In the genomic region with DNA sequence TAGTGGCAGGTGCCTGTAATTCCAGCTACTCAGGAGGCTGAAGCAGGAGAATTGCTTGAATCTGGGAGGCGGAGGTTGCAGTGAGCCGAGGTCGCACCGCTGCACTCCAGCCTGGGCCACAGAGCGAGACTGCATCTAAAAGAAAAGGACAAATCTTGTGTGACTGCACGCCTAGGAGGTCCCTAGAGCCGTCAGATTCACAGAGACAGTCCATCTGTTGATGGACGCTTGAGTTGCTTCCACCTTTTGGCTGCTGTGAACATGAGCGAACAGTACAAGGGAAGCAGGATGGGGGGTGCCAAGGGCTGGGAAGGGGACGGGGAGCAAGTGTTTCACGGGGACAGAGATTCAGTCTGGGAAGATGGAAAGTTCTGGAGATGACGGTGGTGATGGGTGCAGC, we compare ENCODE assay signal across 17 cellular contexts.
DNase-seq lines count a peak whose midpoint lies in the region; ATAC-seq and TF ChIP-seq lines count a peak whose summit lies in the region.
"Had no signal": no experiment of that assay in that cellular context is flagged by ENCODE, and none has a peak within 500 bp of the region (broad histone marks: within the 10 kb centered on the region; RNA-seq: fewer than 3 reads in every experiment).

No MANE protein-coding gene starts in this region.

- no peaks in the 10 kb centered on the region for H3K27me3 ChIP-seq in right atrium auricular region
- H3K27me3 ChIP-seq in thyroid gland, result no peaks in the 10 kb centered on the region
- H3K27me3 ChIP-seq in A673 (replicated peaks; ENCODE audit: insufficient read depth, low read depth, low read length, poor library complexity), result no peaks in the 10 kb centered on the region
- H3K27me3 ChIP-seq: vagina had no signal

- no peak for TF ChIP-seq CTCF in right atrium auricular region (IDR thresholded peaks at IDR 0.05)
- no peak for TF ChIP-seq CTCF in OCI-LY7 (conservative IDR thresholded peaks at IDR 0.05; ENCODE audit: low read length)
- no peak for TF ChIP-seq CTCF in thyroid gland (IDR thresholded peaks at IDR 0.05)
- no peak for TF ChIP-seq CTCF in A673 (conservative IDR thresholded peaks at IDR 0.05; ENCODE audit: low read depth, low read length)

- WGBS in thyroid gland, 2 donors, result 92 to 95% methylated on average over 12 of the region's 12 CpGs

- POLR2A ChIA-PET in OCI-LY7 (lab: Charles Lee), result interaction anchor here (0.7 to 1.2 kb wide), 3 partner anchors 14 to 386 kb away, joined by 4 to 5 read pairs (median 4); no protein-coding TSS in a partner anchor
- POLR2A ChIA-PET in A673 (lab: Charles Lee; ENCODE audit: low non-redundant PET), result no interaction called here

- H3K27ac ChIP-seq in right atrium auricular region (peak overlapping the region; percentile 80 to 86), OCI-LY7 (ENCODE audit: low read depth, low read length, poor library complexity, severe bottlenecking) (peak overlapping the region; percentile 93), thyroid gland (peak overlapping the region; percentile 93 to 100 (median 98)), A673 (ENCODE audit: low read depth, low read length, poor library complexity, severe bottlenecking) (no peak overlapping the region)
- H3K27ac ChIP-seq: epithelial cell of prostate, vagina had no signal

- H3K4me3 ChIP-seq in right atrium auricular region (no peak overlapping the region), OCI-LY7 (ENCODE audit: low read depth, low read length, poor library complexity, severe bottlenecking) (peak overlapping the region; percentile 5), thyroid gland (replicated peaks in 1 of 3) (no peak overlapping the region), A673 (ENCODE audit: low read depth, low read length, poor library complexity, severe bottlenecking) (no peak overlapping the region)
- H3K4me3 ChIP-seq: vagina had no signal

- H3K9me3 ChIP-seq in right atrium auricular region, result no peaks in the 10 kb centered on the region
- H3K9me3 ChIP-seq in OCI-LY7 (ENCODE audit: low read length), result peaks cover 10% of the 10 kb centered on the region
- H3K9me3 ChIP-seq in thyroid gland, result no peaks in the 10 kb centered on the region
- no peaks in the 10 kb centered on the region for H3K9me3 ChIP-seq in A673 (ENCODE audit: low read depth, low read length, poor library complexity, severe bottlenecking)
- H3K9me3 ChIP-seq: vagina had no signal

- BruUV-seq in OCI-LY7 (replicated peaks; lab: Mats Ljungman, UMichigan) (no TSS peak), A673 (replicated peaks; lab: Mats Ljungman, UMichigan) (no TSS peak)

- intact Hi-C loops in left cardiac atrium (cut with DNase I), result no loop called here
- intact Hi-C loops in OCI-LY7 (cut with micrococcal nuclease; ENCODE audit: unreplicated experiment), result loop anchor here (10.0 kb wide), 1 partner anchor 529 kb away; a partner anchor contains a TSS
- intact Hi-C loops in thyroid gland (cut with DNase I), result no loop called here
- intact Hi-C loops in A673 (cut with micrococcal nuclease; ENCODE audit: unreplicated experiment), result no loop called here

- H3K4me2 ChIP-seq in OCI-LY7 (ENCODE audit: low read length), result peak overlapping the region; percentile 73

- H3K9me2 ChIP-seq in OCI-LY7 (ENCODE audit: insufficient read depth, low read length), result no peaks in the 10 kb centered on the region

- peak overlapping the region; percentile 7; the same call in 1 of the 2 replicates for H2AFZ ChIP-seq in OCI-LY7 (ENCODE audit: low read length)

- H3K36me3 ChIP-seq in right atrium auricular region, result no peaks in the 10 kb centered on the region
- peaks cover 9% of the 10 kb centered on the region for H3K36me3 ChIP-seq in OCI-LY7 (ENCODE audit: insufficient read depth, low read length)
- no peaks in the 10 kb centered on the region for H3K36me3 ChIP-seq in thyroid gland
- no peaks in the 10 kb centered on the region for H3K36me3 ChIP-seq in A673 (ENCODE audit: insufficient read depth, low read length, poor library complexity, severe bottlenecking)
- H3K36me3 ChIP-seq: vagina had no signal

- H3K4me1 ChIP-seq in right atrium auricular region (peaks cover 0 to 54% of the 10 kb centered on the region in 2 donors), OCI-LY7 (ENCODE audit: insufficient read depth, low read length, poor library complexity, severe bottlenecking) (peaks cover 96% of the 10 kb centered on the region), thyroid gland (peaks cover 41 to 53% of the 10 kb centered on the region in 2 donors), A673 (ENCODE audit: insufficient read depth, low read length, poor library complexity, severe bottlenecking) (no peaks in the 10 kb centered on the region)

- ATAC-seq in left cardiac atrium, result no peak
- ATAC-seq in HG03378 (IDR thresholded peaks at IDR 0.05; ENCODE audit: unreplicated experiment), result no peak

- DNase-seq in right atrium auricular region (ENCODE audit: low spot score) (no peak), left cardiac atrium (no peak), OCI-LY7 (ENCODE audit: low spot score) (peak; percentile 55), left kidney (ENCODE audit: low read depth, low spot score) (peak; percentile 29), thyroid gland (no peak), A673 (ENCODE audit: low spot score) (no peak)
- DNase-seq in effector CD4-positive, alpha-beta T cell, result no peak
- DNase-seq: activated CD4-positive, alpha-beta T cell treated with anti-CD3 and anti-CD28 coated beads, Interleukin-2, amount 50 U/mL, for 4 hours; aorta; cortex of kidney; NCI-H1436; NCI-H446; OCI-M1; posterior cingulate gyrus had no signal

- H4K20me1 ChIP-seq in OCI-LY7 (ENCODE audit: insufficient read depth, low read length), result no peaks in the 10 kb centered on the region

- no peak for TF ChIP-seq POLR2A in thyroid gland (IDR thresholded peaks at IDR 0.05)

- H3K79me2 ChIP-seq in OCI-LY7 (ENCODE audit: insufficient read depth, low read depth, low read length), result peaks cover 8% of the 10 kb centered on the region; the same call in 1 of the 2 replicates

- CTCF ChIA-PET in OCI-LY7 (lab: Charles Lee; ENCODE audit: unreplicated experiment) (interaction anchor here (1.0 kb wide), 1 partner anchor 147 kb away, joined by 4 read pairs; a partner anchor contains a TSS), A673 (lab: Charles Lee) (no interaction called here)

Comparison
In these comparisons a context has a peak if more than half of its experiments do, and no peak if none do; other contexts are left out.
1. DNase-seq: peak in OCI-LY7 (single experiment) and left kidney (single experiment); none in right atrium auricular region (single experiment), left cardiac atrium (single experiment), thyroid gland (0 of 2), A673 (single experiment) and effector CD4-positive, alpha-beta T cell (single experiment).